Comparison of ENCODE assay signal across 20 cellular contexts in genomic region chr7:132337450-132338080, GRCh38.
DNase-seq lines count a peak whose midpoint lies in the region; ATAC-seq, FAIRE-seq and TF ChIP-seq lines count a peak whose summit lies in the region.
"Had no signal": no experiment of that assay in that cellular context is flagged by ENCODE, and none has a peak within 500 bp of the region (broad histone marks: within the 10 kb centered on the region; RNA-seq: fewer than 3 reads in every experiment).

No MANE protein-coding gene starts in this region.

- H4K20me1 ChIP-seq in mammary epithelial cell (ENCODE audit: insufficient read depth, low read length) = no peaks in the 10 kb centered on the region

- no peak for FAIRE-seq in bronchial epithelial cell (lab: Jason Lieb, UNC)
- FAIRE-seq: D721Med, GM12892, GM19239, H1 had no signal

- H3K27ac Mint-ChIP-seq in MCF 10A (ENCODE audit: low read depth, unreplicated experiment) = no peak overlapping the region
- H3K27ac Mint-ChIP-seq in mesothelial cell of epicardium = no peak overlapping the region
- H3K27ac Mint-ChIP-seq: CD14-positive monocyte; CD8-positive, alpha-beta T cell had no signal

- H3K36me3 Mint-ChIP-seq in MCF 10A (ENCODE audit: insufficient read depth, unreplicated experiment) (no peaks in the 10 kb centered on the region), mesothelial cell of epicardium (no peaks in the 10 kb centered on the region)
- H3K36me3 Mint-ChIP-seq: CD14-positive monocyte; CD8-positive, alpha-beta T cell had no signal

- TF ChIP-seq POLR2A in transverse colon (IDR thresholded peaks at IDR 0.05) = no peak

- H3K27me3 Mint-ChIP-seq in MCF 10A (ENCODE audit: insufficient read depth, unreplicated experiment) (peaks cover 9% of the 10 kb centered on the region), mesothelial cell of epicardium (ENCODE audit: low read depth) (peaks cover 70% of the 10 kb centered on the region)

- H3K4me3 ChIP-seq in mammary epithelial cell (replicated peaks in 1 of 3; ENCODE audit: insufficient read depth in 1 of 3, low read depth in 2 of 3, low read length in 3 of 3) (no peak overlapping the region), bronchial epithelial cell (ENCODE audit: low read depth, low read length) (no peak overlapping the region), transverse colon (no peak overlapping the region)
- H3K4me3 ChIP-seq: HAP-1 had no signal

- H3K4me2 ChIP-seq in mammary epithelial cell (ENCODE audit: insufficient read depth, low read depth, low read length) = no peak overlapping the region

- H3K79me2 ChIP-seq in mammary epithelial cell (ENCODE audit: insufficient read depth, low read length) = no peaks in the 10 kb centered on the region

- POLR2A ChIA-PET in MCF 10A (lab: Yijun Ruan, JAX) = no interaction called here

- H3K9me3 Mint-ChIP-seq in MCF 10A (ENCODE audit: unreplicated experiment) (no peaks in the 10 kb centered on the region), mesothelial cell of epicardium (no peaks in the 10 kb centered on the region)
- H3K9me3 Mint-ChIP-seq: CD14-positive monocyte; CD8-positive, alpha-beta T cell had no signal

- in situ Hi-C loops in mammary epithelial cell (cut with MboI; ENCODE audit: low sequenced_read_pairs in 2 of 2) = no loop called here
- in situ Hi-C loops in transverse colon (cut with MboI; ENCODE audit: low pct_ligation_motif_present in 1 of 4, low pct_unique_long_range_greater_than_20kb in 1 of 4, low sequenced_read_pairs in 3 of 4) = no loop called here

- DNase-seq in MCF 10A (ENCODE audit: unreplicated experiment) (peak; percentile 5), mammary epithelial cell (no peak), bronchial epithelial cell (ENCODE audit: low read depth) (peak; percentile 7), left lobe of liver (ENCODE audit: low spot score) (no peak), transverse colon (no peak), mesothelial cell of epicardium (ENCODE audit: low spot score in 2 of 2, unreplicated experiment in 2 of 2) (no peak), putamen (ENCODE audit: low spot score) (no peak)
- DNase-seq: CD8-positive, alpha-beta T cell; COR-L47; DMS153; DMS79 treated with DMSO at 0.1 percent for 48 hours; GDM1 had no signal

- no peak for TF ChIP-seq CTCF in MCF 10A (IDR thresholded peaks at IDR 0.05; ENCODE audit: unreplicated experiment)
- TF ChIP-seq CTCF in mammary epithelial cell (conservative IDR thresholded peaks at IDR 0.05 in 1 of 2, IDR thresholded peaks at IDR 0.05 in 1 of 2; ENCODE audit: extremely low read depth in 1 of 2, insufficient read depth in 1 of 2, low read depth in 1 of 2, low read length in 2 of 2) = no peak
- TF ChIP-seq CTCF in bronchial epithelial cell (IDR thresholded peaks at IDR 0.05; ENCODE audit: insufficient read depth, low read length, severe bottlenecking) = no peak
- TF ChIP-seq CTCF in transverse colon (IDR thresholded peaks at IDR 0.05) = no peak
- TF ChIP-seq CTCF in mesothelial cell of epicardium (IDR thresholded peaks at IDR 0.05; ENCODE audit: unreplicated experiment) = no peak

- H3K9me3 ChIP-seq in mammary epithelial cell (replicated peaks; ENCODE audit: insufficient read depth, low read length) = no peaks in the 10 kb centered on the region
- no peaks in the 10 kb centered on the region for H3K9me3 ChIP-seq in transverse colon
- H3K9me3 ChIP-seq: HAP-1 had no signal

- WGBS in mammary epithelial cell (ENCODE audit: low coverage, missing lambda C conversion rate) = 68% methylated on average over 4 of the region's 4 CpGs
- WGBS in transverse colon (ENCODE audit: low coverage in 1 of 2), 2 donors = 55% methylated on average over 4 of the region's 4 CpGs; no CpG with 5 or more reads in 1 of the 2 donors

- no TSS peak for BruUV-seq in MCF 10A (replicated peaks; lab: Mats Ljungman, UMichigan)
- no TSS peak for BruUV-seq in mammary epithelial cell (replicated peaks; lab: Mats Ljungman, UMichigan)

- no peaks in the 10 kb centered on the region for H3K4me1 ChIP-seq in mammary epithelial cell (ENCODE audit: insufficient read depth, low read length)
- peaks cover 5 to 20% (median 16%) of the 10 kb centered on the region in 4 donors for H3K4me1 ChIP-seq in transverse colon
- H3K4me1 ChIP-seq: HAP-1 had no signal

- H3K27me3 ChIP-seq in mammary epithelial cell (ENCODE audit: insufficient read depth, low read length) (peaks cover 1% of the 10 kb centered on the region), bronchial epithelial cell (ENCODE audit: control insufficient read depth, insufficient read depth, low read length) (no peaks in the 10 kb centered on the region), transverse colon (no peaks in the 10 kb centered on the region)

- no peak overlapping the region for H3K4me3 Mint-ChIP-seq in MCF 10A (ENCODE audit: unreplicated experiment)
- no peak overlapping the region for H3K4me3 Mint-ChIP-seq in mesothelial cell of epicardium
- H3K4me3 Mint-ChIP-seq: CD14-positive monocyte; CD8-positive, alpha-beta T cell had no signal

- ATAC-seq in left lobe of liver = peak; percentile 38
- no peak for ATAC-seq in HG03378 (IDR thresholded peaks at IDR 0.05; ENCODE audit: unreplicated experiment)
- ATAC-seq: CD8-positive, alpha-beta T cell had no signal

- H3K27ac ChIP-seq in mammary epithelial cell (ENCODE audit: insufficient read depth, low read depth, low read length) (no peak overlapping the region), transverse colon (peak overlapping the region; percentile 31 to 75 (median 62))
- H3K27ac ChIP-seq: 22Rv1 had no signal

- TF ChIP-seq EP300 in transverse colon (IDR thresholded peaks at IDR 0.05; ENCODE audit: low read depth) = no peak

- no peak overlapping the region for H2AFZ ChIP-seq in mammary epithelial cell (ENCODE audit: low read depth, low read length)

- H3K36me3 ChIP-seq in mammary epithelial cell (ENCODE audit: insufficient read depth, low read length) = no peaks in the 10 kb centered on the region
- no peaks in the 10 kb centered on the region for H3K36me3 ChIP-seq in bronchial epithelial cell (ENCODE audit: control insufficient read depth, insufficient read depth, low read length)
- no peaks in the 10 kb centered on the region for H3K36me3 ChIP-seq in transverse colon
- H3K36me3 ChIP-seq: HAP-1 had no signal

- H3K9ac ChIP-seq in mammary epithelial cell (ENCODE audit: insufficient read depth, low read length) = no peak overlapping the region

- intact Hi-C loops in MCF 10A (cut with micrococcal nuclease) (no loop called here), mammary epithelial cell (cut with micrococcal nuclease) (no loop called here), transverse colon (cut with DNase I; ENCODE audit: low total_unique reads) (no loop called here)

- H3K4me1 Mint-ChIP-seq in MCF 10A (ENCODE audit: insufficient read depth, unreplicated experiment) (no peaks in the 10 kb centered on the region), mesothelial cell of epicardium (no peaks in the 10 kb centered on the region)
- H3K4me1 Mint-ChIP-seq: CD14-positive monocyte had no signal

- dilution Hi-C loops in mammary epithelial cell (cut with HindIII; ENCODE audit: low sequenced_read_pairs) = no loop called here

- CTCF ChIA-PET in MCF 10A (lab: Yijun Ruan, JAX) = interaction anchor here (0.6 kb wide), 1 partner anchor 653 kb away, joined by 3 read pairs; no protein-coding TSS in a partner anchor
- CTCF ChIA-PET in mammary epithelial cell (lab: Charles Lee; ENCODE audit: low non-redundant PET) = no interaction called here

Comparison
In these comparisons a context has a peak if more than half of its experiments do, and no peak if none do; other contexts are left out.
1. DNase-seq: peak in MCF 10A (single experiment) and bronchial epithelial cell (single experiment); none in mammary epithelial cell (single experiment), left lobe of liver (single experiment), transverse colon (single experiment), mesothelial cell of epicardium (0 of 2) and putamen (single experiment).